In the genomic region with DNA sequence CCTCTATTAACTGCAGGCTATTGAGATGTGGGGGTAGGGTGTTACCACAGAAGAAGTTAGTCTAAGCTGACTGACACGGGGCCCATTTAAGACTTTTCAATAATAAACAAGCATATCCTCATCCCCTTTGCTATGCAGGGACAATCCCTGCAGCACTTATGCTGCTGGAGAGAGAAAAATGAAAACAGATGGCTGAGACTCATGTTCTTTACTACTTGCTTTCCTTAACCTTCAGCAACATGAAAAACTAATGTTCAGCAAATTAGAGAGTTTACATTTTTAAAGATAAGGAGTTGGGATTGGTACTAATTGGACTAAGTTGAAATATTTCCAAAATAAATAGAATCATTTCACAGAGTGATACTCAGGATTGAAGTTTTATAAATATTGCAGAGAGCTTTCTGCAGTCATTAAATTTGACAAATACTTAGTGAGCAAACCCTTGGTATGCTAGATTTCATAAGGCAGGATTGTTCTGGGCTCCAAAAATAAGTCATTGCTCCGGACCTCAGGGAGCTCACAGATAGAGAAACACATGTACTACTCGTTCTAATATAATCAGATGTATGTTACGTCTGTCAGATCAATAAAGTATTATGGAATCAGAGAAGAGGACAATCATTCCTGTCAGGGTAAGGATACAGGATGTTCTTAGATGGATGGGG, we compare ENCODE assay signal across 22 cellular contexts.
DNase-seq lines count a peak whose midpoint lies in the region; ATAC-seq, FAIRE-seq and TF ChIP-seq lines count a peak whose summit lies in the region.
"Had no signal": no experiment of that assay in that cellular context is flagged by ENCODE, and none has a peak within 500 bp of the region (broad histone marks: within the 10 kb centered on the region; RNA-seq: fewer than 3 reads in every experiment).

No MANE protein-coding gene starts in this region.

- H3K4me3 Mint-ChIP-seq in astrocyte (ENCODE audit: unreplicated experiment) = no peak overlapping the region
- H3K4me3 Mint-ChIP-seq in activated CD8-positive, alpha-beta T cell treated with anti-CD3 and anti-CD28 coated beads, Interleukin-2, amount 10 ng/mL, durations not matched to agents 7 days and 5 days = no peak overlapping the region
- no peak overlapping the region for H3K4me3 Mint-ChIP-seq in activated CD8-positive, alpha-beta memory T cell treated with anti-CD3 and anti-CD28 coated beads, Interleukin-2, amount 10 ng/mL, durations not matched to agents 7 days and 5 days
- H3K4me3 Mint-ChIP-seq: activated CD4-positive, alpha-beta memory T cell treated with anti-CD3 and anti-CD28 coated beads, Interleukin-2, amount 10 ng/mL, durations not matched to agents 7 days and 5 days; activated naive CD4-positive, alpha-beta T cell treated with anti-CD3 and anti-CD28 coated beads, Interleukin-2, amount 50 U/mL, for 24 hours; CD8-positive, alpha-beta memory T cell; H9; T-helper 2 cell treated with Interferon-gamma antibody and Interleukin-4, amounts not matched to agents 5 μg/mL and 100 μg/mL, for 36 hours had no signal

- no peak overlapping the region for H3K4me2 ChIP-seq in astrocyte (ENCODE audit: low read length)
- H3K4me2 ChIP-seq: A549, PC-9 had no signal

- no peaks in the 10 kb centered on the region for H3K9me3 Mint-ChIP-seq in astrocyte (ENCODE audit: unreplicated experiment)
- H3K9me3 Mint-ChIP-seq in activated CD8-positive, alpha-beta T cell treated with anti-CD3 and anti-CD28 coated beads, Interleukin-2, amount 10 ng/mL, durations not matched to agents 7 days and 5 days (ENCODE audit: insufficient read depth) = no peaks in the 10 kb centered on the region
- no peaks in the 10 kb centered on the region for H3K9me3 Mint-ChIP-seq in activated CD8-positive, alpha-beta memory T cell treated with anti-CD3 and anti-CD28 coated beads, Interleukin-2, amount 10 ng/mL, durations not matched to agents 7 days and 5 days (ENCODE audit: low read depth)
- H3K9me3 Mint-ChIP-seq: activated CD4-positive, alpha-beta memory T cell treated with anti-CD3 and anti-CD28 coated beads, Interleukin-2, amount 10 ng/mL, durations not matched to agents 7 days and 5 days; activated naive CD4-positive, alpha-beta T cell treated with anti-CD3 and anti-CD28 coated beads, Interleukin-2, amount 50 U/mL, for 24 hours; CD8-positive, alpha-beta memory T cell; H9; T-helper 2 cell treated with Interferon-gamma antibody and Interleukin-4, amounts not matched to agents 5 μg/mL and 100 μg/mL, for 36 hours had no signal

- peak; percentile 69 for DNase-seq in AG04449 (ENCODE audit: low read depth, low spot score)
- DNase-seq in GM03348 (ENCODE audit: low spot score) = peak; percentile 39
- DNase-seq in astrocyte (ENCODE audit: low read depth) = peak; percentile 8
- peak; percentile 67 to 88 for DNase-seq in foreskin fibroblast
- no peak for DNase-seq in activated CD8-positive, alpha-beta T cell treated with anti-CD3 and anti-CD28 coated beads, Interleukin-2, amount 10 ng/mL, durations not matched to agents 7 days and 5 days
- no peak for DNase-seq in activated CD8-positive, alpha-beta memory T cell treated with anti-CD3 and anti-CD28 coated beads, Interleukin-2, amount 10 ng/mL, durations not matched to agents 7 days and 5 days
- no peak for DNase-seq in stomach
- no peak for DNase-seq in H54 (ENCODE audit: insufficient read length, low spot score)
- DNase-seq: activated CD4-positive, alpha-beta memory T cell treated with anti-CD3 and anti-CD28 coated beads, Interleukin-2, amount 10 ng/mL, durations not matched to agents 7 days and 5 days; activated T-cell treated with anti-CD3 and anti-CD28 coated beads, Interleukin-2, amount 50 U/mL, for 48 hours; CD8-positive, alpha-beta memory T cell; colonic mucosa; H9; NCI-H1417 treated with DMSO at 0.1 percent for 48 hours; NCI-H748 treated with DMSO at 0.1 percent for 48 hours; PC-9 had no signal

- no peak for ATAC-seq in activated CD8-positive, alpha-beta T cell treated with anti-CD3 and anti-CD28 coated beads, Interleukin-2, amount 10 ng/mL, durations not matched to agents 7 days and 5 days
- ATAC-seq in activated CD8-positive, alpha-beta memory T cell treated with anti-CD3 and anti-CD28 coated beads, Interleukin-2, amount 10 ng/mL, durations not matched to agents 7 days and 5 days = no peak
- ATAC-seq: A549 had no signal

- no peaks in the 10 kb centered on the region for H3K36me3 Mint-ChIP-seq in astrocyte (ENCODE audit: low read depth, unreplicated experiment)
- peaks cover 3% of the 10 kb centered on the region for H3K36me3 Mint-ChIP-seq in activated CD8-positive, alpha-beta T cell treated with anti-CD3 and anti-CD28 coated beads, Interleukin-2, amount 10 ng/mL, durations not matched to agents 7 days and 5 days (ENCODE audit: low read depth)
- H3K36me3 Mint-ChIP-seq in activated CD8-positive, alpha-beta memory T cell treated with anti-CD3 and anti-CD28 coated beads, Interleukin-2, amount 10 ng/mL, durations not matched to agents 7 days and 5 days = no peaks in the 10 kb centered on the region
- H3K36me3 Mint-ChIP-seq: activated naive CD4-positive, alpha-beta T cell treated with anti-CD3 and anti-CD28 coated beads, Interleukin-2, amount 50 U/mL, for 24 hours had no signal

- no peak for TF ChIP-seq EP300 in stomach (IDR thresholded peaks at IDR 0.05)

- H3K79me2 ChIP-seq in astrocyte (ENCODE audit: insufficient read depth, low read length) = no peaks in the 10 kb centered on the region

- FAIRE-seq in astrocyte (lab: Jason Lieb, UNC) (no peak), H54 (lab: Jason Lieb, UNC) (no peak)
- FAIRE-seq: A549, endothelial cell of umbilical vein had no signal

- no peak overlapping the region for H3K4me3 ChIP-seq in AG04449 (ENCODE audit: low read depth, low read length)
- no peak overlapping the region for H3K4me3 ChIP-seq in astrocyte (ENCODE audit: insufficient read depth, low read depth, low read length)
- no peak overlapping the region for H3K4me3 ChIP-seq in foreskin fibroblast (ENCODE audit: low read depth in 1 of 2, low read length in 2 of 2)
- H3K4me3 ChIP-seq in stomach = no peak overlapping the region
- H3K4me3 ChIP-seq: A549, colonic mucosa, PC-9, SJSA1, thoracic aorta had no signal

- no peaks in the 10 kb centered on the region for H3K27me3 Mint-ChIP-seq in astrocyte (ENCODE audit: low read depth, unreplicated experiment)
- no peaks in the 10 kb centered on the region for H3K27me3 Mint-ChIP-seq in activated CD8-positive, alpha-beta T cell treated with anti-CD3 and anti-CD28 coated beads, Interleukin-2, amount 10 ng/mL, durations not matched to agents 7 days and 5 days (ENCODE audit: low read depth)
- no peaks in the 10 kb centered on the region for H3K27me3 Mint-ChIP-seq in activated CD8-positive, alpha-beta memory T cell treated with anti-CD3 and anti-CD28 coated beads, Interleukin-2, amount 10 ng/mL, durations not matched to agents 7 days and 5 days
- H3K27me3 Mint-ChIP-seq: activated CD4-positive, alpha-beta memory T cell treated with anti-CD3 and anti-CD28 coated beads, Interleukin-2, amount 10 ng/mL, durations not matched to agents 7 days and 5 days; activated naive CD4-positive, alpha-beta T cell treated with anti-CD3 and anti-CD28 coated beads, Interleukin-2, amount 50 U/mL, for 24 hours; CD8-positive, alpha-beta memory T cell had no signal

- H3K4me1 ChIP-seq in astrocyte (ENCODE audit: insufficient read depth, low read length) = no peaks in the 10 kb centered on the region
- peaks cover 0 to 17% (median 6%) of the 10 kb centered on the region in 4 donors for H3K4me1 ChIP-seq in stomach
- H3K4me1 ChIP-seq: A549, colonic mucosa had no signal

- CTCF ChIA-PET in AG04449 (lab: Yijun Ruan, JAX) = interaction anchor here (1.1 kb wide), 1 partner anchor 26 kb away, joined by 3 read pairs; no protein-coding TSS in a partner anchor
- CTCF ChIA-PET in activated CD8-positive, alpha-beta T cell treated with anti-CD3 and anti-CD28 coated beads, Interleukin-2, amount 10 ng/mL, durations not matched to agents 7 days and 5 days (lab: Charles Lee) = no interaction called here
- CTCF ChIA-PET in activated CD8-positive, alpha-beta memory T cell treated with anti-CD3 and anti-CD28 coated beads, Interleukin-2, amount 10 ng/mL, durations not matched to agents 7 days and 5 days (lab: Charles Lee) = no interaction called here

- 20 to 49% (median 26%) methylated on average over 4 of the region's 4 CpGs for WGBS in stomach, 5 donors

- H3K9me3 ChIP-seq in astrocyte (ENCODE audit: insufficient read depth, low read depth, low read length) (no peaks in the 10 kb centered on the region), stomach (no peaks in the 10 kb centered on the region)
- H3K9me3 ChIP-seq: A549, colonic mucosa, SJSA1, thoracic aorta had no signal

- no peak overlapping the region for H3K27ac ChIP-seq in astrocyte (ENCODE audit: low read depth, low read length)
- no peak overlapping the region for H3K27ac ChIP-seq in stomach
- H3K27ac ChIP-seq: A549, colonic mucosa, PC-9, SJSA1, thoracic aorta had no signal

- H3K9ac ChIP-seq in astrocyte (ENCODE audit: low read length) = no peak overlapping the region

- no peak overlapping the region for H3K27ac Mint-ChIP-seq in astrocyte (ENCODE audit: unreplicated experiment)
- H3K27ac Mint-ChIP-seq in activated CD8-positive, alpha-beta T cell treated with anti-CD3 and anti-CD28 coated beads, Interleukin-2, amount 10 ng/mL, durations not matched to agents 7 days and 5 days = no peak overlapping the region
- no peak overlapping the region for H3K27ac Mint-ChIP-seq in activated CD8-positive, alpha-beta memory T cell treated with anti-CD3 and anti-CD28 coated beads, Interleukin-2, amount 10 ng/mL, durations not matched to agents 7 days and 5 days
- H3K27ac Mint-ChIP-seq: activated CD4-positive, alpha-beta memory T cell treated with anti-CD3 and anti-CD28 coated beads, Interleukin-2, amount 10 ng/mL, durations not matched to agents 7 days and 5 days; activated naive CD4-positive, alpha-beta T cell treated with anti-CD3 and anti-CD28 coated beads, Interleukin-2, amount 50 U/mL, for 24 hours; CD8-positive, alpha-beta memory T cell; T-helper 2 cell treated with Interferon-gamma antibody and Interleukin-4, amounts not matched to agents 5 μg/mL and 100 μg/mL, for 36 hours had no signal

- no peaks in the 10 kb centered on the region for H4K20me1 ChIP-seq in astrocyte (ENCODE audit: insufficient read depth, low read length)

- intact Hi-C loops in stomach (cut with DNase I; ENCODE audit: low total_unique reads) = no loop called here

- TF ChIP-seq POLR2A in stomach (IDR thresholded peaks at IDR 0.05) (no peak), H54 (IDR thresholded peaks at IDR 0.05; ENCODE audit: low read depth, low read length) (no peak)

- H3K4me1 Mint-ChIP-seq in astrocyte (ENCODE audit: low read depth, unreplicated experiment) = peaks cover 14% of the 10 kb centered on the region
- H3K4me1 Mint-ChIP-seq in activated CD8-positive, alpha-beta T cell treated with anti-CD3 and anti-CD28 coated beads, Interleukin-2, amount 10 ng/mL, durations not matched to agents 7 days and 5 days (ENCODE audit: low read depth) = peaks cover 10% of the 10 kb centered on the region
- H3K4me1 Mint-ChIP-seq in activated CD8-positive, alpha-beta memory T cell treated with anti-CD3 and anti-CD28 coated beads, Interleukin-2, amount 10 ng/mL, durations not matched to agents 7 days and 5 days = peaks cover 2% of the 10 kb centered on the region
- H3K4me1 Mint-ChIP-seq: activated CD4-positive, alpha-beta memory T cell treated with anti-CD3 and anti-CD28 coated beads, Interleukin-2, amount 10 ng/mL, durations not matched to agents 7 days and 5 days had no signal

- H3K36me3 ChIP-seq in astrocyte (ENCODE audit: insufficient read depth, low read length) = no peaks in the 10 kb centered on the region
- H3K36me3 ChIP-seq in stomach = no peaks in the 10 kb centered on the region
- H3K36me3 ChIP-seq: colonic mucosa, SJSA1, thoracic aorta had no signal

- TF ChIP-seq CTCF in AG04449 (IDR thresholded peaks at IDR 0.05; ENCODE audit: insufficient read depth, low read length, missing control alignments) = no peak
- no peak for TF ChIP-seq CTCF in astrocyte (IDR thresholded peaks at IDR 0.05; ENCODE audit: insufficient read depth, low read depth, low read length)
- no peak for TF ChIP-seq CTCF in foreskin fibroblast (IDR thresholded peaks at IDR 0.05; ENCODE audit: low read depth, low read length)
- TF ChIP-seq CTCF in stomach (IDR thresholded peaks at IDR 0.05) = no peak

- POLR2A ChIA-PET in AG04449 (lab: Yijun Ruan, JAX) = interaction anchor here (0.8 kb wide), 1 partner anchor 12 kb away, joined by 3 read pairs; no protein-coding TSS in a partner anchor
- POLR2A ChIA-PET in activated CD8-positive, alpha-beta T cell treated with anti-CD3 and anti-CD28 coated beads, Interleukin-2, amount 10 ng/mL, durations not matched to agents 7 days and 5 days (lab: Charles Lee) = no interaction called here

- H3K27me3 ChIP-seq in astrocyte (ENCODE audit: insufficient read depth, low read length) (no peaks in the 10 kb centered on the region), stomach (no peaks in the 10 kb centered on the region)
- H3K27me3 ChIP-seq: colonic mucosa, SJSA1 had no signal

- no peak overlapping the region for H2AFZ ChIP-seq in astrocyte (ENCODE audit: low read depth, low read length)
- H2AFZ ChIP-seq: PC-9 had no signal

Comparison
In these comparisons a context has a peak if more than half of its experiments do, and no peak if none do; other contexts are left out.
1. DNase-seq: peak in AG04449 (single experiment), GM03348 (single experiment), astrocyte (single experiment) and foreskin fibroblast (2 of 2); none in activated CD8-positive, alpha-beta T cell treated with anti-CD3 and anti-CD28 coated beads, Interleukin-2, amount 10 ng/mL, durations not matched to agents 7 days and 5 days (single experiment), activated CD8-positive, alpha-beta memory T cell treated with anti-CD3 and anti-CD28 coated beads, Interleukin-2, amount 10 ng/mL, durations not matched to agents 7 days and 5 days (single experiment), stomach (single experiment) and H54 (single experiment).